15 cellular contexts compared by ENCODE assay signal in the genomic region with DNA sequence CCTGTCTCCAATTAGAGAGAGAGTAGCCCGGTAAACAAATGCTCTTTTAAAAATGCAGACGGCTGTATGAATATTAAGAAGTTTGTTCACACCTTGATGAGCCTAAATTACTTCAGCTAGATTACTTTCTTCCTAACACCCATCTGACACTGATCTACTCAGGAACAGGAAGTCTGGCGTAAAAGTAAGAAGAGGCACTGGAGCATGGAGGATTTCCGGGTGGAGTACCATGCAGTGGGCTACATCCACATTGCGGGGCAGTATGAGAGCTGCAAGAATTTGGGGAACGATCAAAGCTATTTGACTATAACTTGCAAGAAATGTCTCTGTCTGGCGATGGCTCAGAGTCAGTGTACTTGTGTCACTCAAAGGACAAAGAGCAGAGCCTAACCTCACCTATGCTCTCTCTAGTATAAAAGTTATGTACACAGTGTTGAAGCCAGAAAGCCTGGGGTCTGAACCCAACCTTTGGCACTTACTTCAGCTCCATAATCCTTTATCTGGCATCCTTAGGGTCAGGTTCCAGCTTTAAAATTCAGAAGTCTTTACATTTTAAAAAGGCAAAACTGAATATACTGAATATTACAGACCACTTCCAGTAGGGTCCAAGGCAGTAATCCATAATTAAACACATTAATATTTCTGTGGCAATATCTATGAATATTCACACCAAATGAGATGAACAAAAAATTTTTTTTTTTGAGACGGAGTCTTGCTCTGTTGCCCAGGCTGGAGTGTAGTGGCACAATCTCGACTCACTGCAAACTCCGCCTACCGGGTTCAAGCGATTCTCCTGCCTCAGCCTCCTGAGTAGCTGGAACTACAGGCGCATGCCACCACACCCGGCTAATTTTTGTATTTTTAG. TPM values are rescaled to one million over a fixed set of nuclear protein-coding genes. Genes with fewer than 3 reads are reported as not detected.
DNase-seq lines count a peak whose midpoint lies in the region; ATAC-seq and TF ChIP-seq lines count a peak whose summit lies in the region.
"Had no signal": no experiment of that assay in that cellular context is flagged by ENCODE, and none has a peak within 500 bp of the region (broad histone marks: within the 10 kb centered on the region; RNA-seq: fewer than 3 reads in every experiment).

No MANE protein-coding gene starts in this region.

- H3K4me1 ChIP-seq in spleen (peaks cover 0 to 60% (median 23%) of the 10 kb centered on the region in 6 donors), lower lobe of right lung (peaks cover 4% of the 10 kb centered on the region)
- H3K4me1 ChIP-seq: sigmoid colon had no signal

- H3K36me3 ChIP-seq in spleen, result peaks cover 0 to 88% (median 23%) of the 10 kb centered on the region in 6 donors
- H3K36me3 ChIP-seq in lower lobe of right lung, result peaks cover 50% of the 10 kb centered on the region

- DNase-seq in germinal center (ENCODE audit: low spot score) (peak; percentile 26), NCI-H748 treated with DMSO at 0.1 percent for 48 hours (lab: John Stamatoyannopoulos, UW) (no peak), spleen (no peak), lower lobe of right lung (no peak)
- no peak for DNase-seq in effector memory CD8-positive, alpha-beta T cell
- DNase-seq: activated CD4-positive, alpha-beta T cell treated with anti-CD3 and anti-CD28 coated beads, Interleukin-2, amount 10 ng/mL, durations not matched to agents 24 days and 14 days; aorta; foreskin fibroblast; NCI-H2081 treated with DMSO at 0.1 percent for 48 hours; sigmoid colon had no signal

- ATAC-seq in GM19467 (IDR thresholded peaks at IDR 0.05; ENCODE audit: unreplicated experiment) (peak; percentile 80), HG03108 (IDR thresholded peaks at IDR 0.05; ENCODE audit: unreplicated experiment) (peak; percentile 64), lower lobe of right lung (no peak)
- ATAC-seq in effector memory CD8-positive, alpha-beta T cell (replicated peaks), result no peak

- no peak for TF ChIP-seq POLR2A in spleen (IDR thresholded peaks at IDR 0.05)

- H3K27me3 ChIP-seq in spleen (replicated peaks in 1 of 7) (no peaks in the 10 kb centered on the region), lower lobe of right lung (ENCODE audit: low read depth) (no peaks in the 10 kb centered on the region)
- H3K27me3 ChIP-seq: sigmoid colon had no signal

- H3K27ac ChIP-seq in 22Rv1 (peak overlapping the region; percentile 60), spleen (no peak overlapping the region), lower lobe of right lung (no peak overlapping the region)
- H3K27ac ChIP-seq: sigmoid colon had no signal

- intact Hi-C loops in spleen (cut with DNase I; ENCODE audit: low total_unique reads) (no loop called here), lower lobe of right lung (cut with DNase I) (no loop called here)

- no peak overlapping the region for H3K4me3 Mint-ChIP-seq in effector memory CD8-positive, alpha-beta T cell
- H3K4me3 Mint-ChIP-seq: activated CD4-positive, alpha-beta T cell treated with anti-CD3 and anti-CD28 coated beads, Interleukin-2, amount 10 ng/mL, durations not matched to agents 24 days and 14 days; activated T-helper 1 cell treated with anti-CD3 and anti-CD28 coated beads, Interleukin-12 subunit alpha, Interleukin-12 subunit beta, Interleukin-2, Interleukin-4 antibody, amounts not matched to agents 30 ng/mL and 10 ng/mL and 1 ng/mL, durations not matched to agents 14 hours and 24 hours and 36 hours had no signal

- 79 to 86% (median 82%) methylated on average over 14 of the region's 14 CpGs for WGBS in spleen, 5 donors

- peaks cover 34 to 57% of the 10 kb centered on the region in 2 donors for H3K4me1 Mint-ChIP-seq in effector memory CD8-positive, alpha-beta T cell (ENCODE audit: low read depth in 2 of 2)

- TF ChIP-seq CTCF in 22Rv1 (IDR thresholded peaks at IDR 0.05), result no peak
- TF ChIP-seq CTCF in spleen (IDR thresholded peaks at IDR 0.05 in 8 of 11, conservative IDR thresholded peaks at IDR 0.05 in 3 of 11), result no peak
- TF ChIP-seq CTCF in lower lobe of right lung (IDR thresholded peaks at IDR 0.05), result no peak

- no peaks in the 10 kb centered on the region for H3K27me3 Mint-ChIP-seq in effector memory CD8-positive, alpha-beta T cell
- H3K27me3 Mint-ChIP-seq: activated CD4-positive, alpha-beta T cell treated with anti-CD3 and anti-CD28 coated beads, Interleukin-2, amount 10 ng/mL, durations not matched to agents 24 days and 14 days had no signal

- no peak overlapping the region for H3K27ac Mint-ChIP-seq in effector memory CD8-positive, alpha-beta T cell
- H3K27ac Mint-ChIP-seq: activated CD4-positive, alpha-beta T cell treated with anti-CD3 and anti-CD28 coated beads, Interleukin-2, amount 10 ng/mL, durations not matched to agents 24 days and 14 days; activated T-helper 1 cell treated with anti-CD3 and anti-CD28 coated beads, Interleukin-12 subunit alpha, Interleukin-12 subunit beta, Interleukin-2, Interleukin-4 antibody, amounts not matched to agents 30 ng/mL and 10 ng/mL and 1 ng/mL, durations not matched to agents 14 hours and 24 hours and 36 hours had no signal

- H3K4me3 ChIP-seq in spleen, result no peak overlapping the region
- no peak overlapping the region for H3K4me3 ChIP-seq in lower lobe of right lung
- H3K4me3 ChIP-seq: A549, sigmoid colon had no signal

- H3K9me3 Mint-ChIP-seq in effector memory CD8-positive, alpha-beta T cell, result no peaks in the 10 kb centered on the region
- H3K9me3 Mint-ChIP-seq: activated CD4-positive, alpha-beta T cell treated with anti-CD3 and anti-CD28 coated beads, Interleukin-2, amount 10 ng/mL, durations not matched to agents 24 days and 14 days; activated T-helper 1 cell treated with anti-CD3 and anti-CD28 coated beads, Interleukin-12 subunit alpha, Interleukin-12 subunit beta, Interleukin-2, Interleukin-4 antibody, amounts not matched to agents 30 ng/mL and 10 ng/mL and 1 ng/mL, durations not matched to agents 14 hours and 24 hours and 36 hours had no signal

- peaks cover 40% of the 10 kb centered on the region for H3K36me3 Mint-ChIP-seq in effector memory CD8-positive, alpha-beta T cell (ENCODE audit: insufficient read depth)

- H3K9me3 ChIP-seq in spleen (no peaks in the 10 kb centered on the region), lower lobe of right lung (no peaks in the 10 kb centered on the region)
- H3K9me3 ChIP-seq: A549, sigmoid colon had no signal

RNA-seq across cellular contexts. Expression of a gene that starts 7.9 kb away (rescaled TPM):
- 10 to 100 TPM; 27.9 to 42.6 (median 33.7) TPM for total RNA-seq in spleen
- 10 to 100 TPM; 27.7 to 42.9 (median 42.6) TPM for polyA plus RNA-seq in spleen
- total RNA-seq in lower lobe of right lung, result 36.7 TPM

Comparison
In these comparisons a context has a peak if more than half of its experiments do, and no peak if none do; other contexts are left out.
1. ATAC-seq: peak in GM19467 (single experiment) and HG03108 (single experiment); none in effector memory CD8-positive, alpha-beta T cell (single experiment) and lower lobe of right lung (0 of 2).